8 cellular contexts compared by ENCODE assay signal in the genomic region with DNA sequence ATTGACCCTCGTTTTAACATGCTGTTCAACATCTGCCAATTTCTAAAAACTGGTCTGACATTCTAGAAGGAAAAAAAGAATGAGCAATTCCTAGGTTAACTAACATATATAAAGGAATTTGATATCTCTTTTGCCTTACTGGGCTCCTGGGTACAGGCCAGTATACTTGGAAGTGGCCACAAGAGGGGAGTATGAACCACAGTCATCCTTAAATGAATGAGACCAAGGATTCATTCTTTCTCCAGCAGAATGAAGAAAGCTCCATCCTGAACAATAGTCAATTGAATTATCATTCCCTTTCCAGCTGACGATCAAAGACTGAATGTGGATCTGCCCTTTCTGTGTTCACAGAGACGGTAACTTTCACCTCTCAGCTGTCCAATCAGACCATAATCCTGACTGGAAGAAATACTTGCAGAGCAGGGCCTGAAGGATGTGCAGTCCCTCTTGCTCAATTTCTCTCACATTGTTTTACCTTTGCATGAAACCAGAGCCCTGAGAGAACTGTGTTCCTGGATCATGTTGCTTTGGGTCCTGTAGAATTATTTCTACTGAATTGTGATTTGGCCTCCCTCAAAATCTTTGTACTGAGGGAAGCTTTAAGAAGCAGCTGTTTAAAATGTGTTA. TPM values are rescaled to one million over a fixed set of nuclear protein-coding genes. Genes with fewer than 3 reads are reported as not detected.
DNase-seq lines count a peak whose midpoint lies in the region; ATAC-seq, FAIRE-seq and TF ChIP-seq lines count a peak whose summit lies in the region.

No MANE protein-coding gene starts in this region.

- no peak overlapping the region for H3K4me2 ChIP-seq in A549

- H3K27ac ChIP-seq in A549 (no peak overlapping the region), WERI-Rb-1 (no peak overlapping the region), right cardiac atrium (ENCODE audit: low read length) (no peak overlapping the region), tibial nerve (peak overlapping the region in 1 of 4 donors; percentile 53)

- CTCF ChIA-PET in A549 (lab: Yijun Ruan, JAX), result interaction anchor here (0.6 to 3.3 kb wide), 25 partner anchors 9 to 419 kb away, joined by 3 to 33 read pairs (median 3); a partner anchor contains a TSS

- H3K4me1 ChIP-seq in A549 (no peaks in the 10 kb centered on the region), HAP-1 (peaks cover 7% of the 10 kb centered on the region), right cardiac atrium (ENCODE audit: control insufficient read depth, insufficient read depth, low read length) (peaks cover 3% of the 10 kb centered on the region), tibial nerve (peaks cover 0 to 3% (median 1%) of the 10 kb centered on the region in 4 donors)

- ATAC-seq in A549 (peak; percentile 91 to 92; a peak in 5 of 6 replicates), right cardiac atrium (peak; percentile 67 to 75), HG02571 (IDR thresholded peaks at IDR 0.05; ENCODE audit: unreplicated experiment) (no peak)
- ATAC-seq in activated CD4-positive, CD25-positive, alpha-beta regulatory T cell treated with anti-CD3 and anti-CD28 coated beads, Interleukin-2, amount 50 U/mL, for 24 hours, result no peak

- 6% methylated on average over 3 of the region's 3 CpGs for WGBS in A549 (ENCODE audit: missing lambda C conversion rate)
- 30% methylated on average over 3 of the region's 3 CpGs for WGBS in right cardiac atrium
- 20 to 23% methylated on average over 3 of the region's 3 CpGs for WGBS in tibial nerve, 2 donors

- no peaks in the 10 kb centered on the region for H3K27me3 ChIP-seq in HAP-1 (ENCODE audit: low read depth)
- no peaks in the 10 kb centered on the region for H3K27me3 ChIP-seq in WERI-Rb-1 (ENCODE audit: insufficient read depth, low read depth, severe bottlenecking)
- H3K27me3 ChIP-seq in right cardiac atrium (ENCODE audit: control insufficient read depth, insufficient read depth), result no peaks in the 10 kb centered on the region
- H3K27me3 ChIP-seq in tibial nerve, result no peaks in the 10 kb centered on the region

- POLR2A ChIA-PET in A549 (lab: Yijun Ruan, JAX), result no interaction called here

- in situ Hi-C loops in HAP-1 (cut with MboI; ENCODE audit: low sequenced_read_pairs), result no loop called here

- no peak for TF ChIP-seq POLR2A in A549 (IDR thresholded peaks at IDR 0.05; ENCODE audit: low read length)
- TF ChIP-seq POLR2A in tibial nerve (IDR thresholded peaks at IDR 0.05), result no peak

- no peaks in the 10 kb centered on the region for H3K9me3 ChIP-seq in A549
- no peaks in the 10 kb centered on the region for H3K9me3 ChIP-seq in HAP-1
- no peaks in the 10 kb centered on the region for H3K9me3 ChIP-seq in WERI-Rb-1 (ENCODE audit: severe bottlenecking)
- H3K9me3 ChIP-seq in right cardiac atrium (ENCODE audit: control insufficient read depth, low read length), result no peaks in the 10 kb centered on the region
- no peaks in the 10 kb centered on the region for H3K9me3 ChIP-seq in tibial nerve

- TF ChIP-seq CTCF in A549 (IDR thresholded peaks at IDR 0.05) (peak; percentile 60), WERI-Rb-1 (IDR thresholded peaks at IDR 0.05; ENCODE audit: low read depth, low read length) (peak; percentile 31; the same call in 1 of the 2 replicates), tibial nerve (IDR thresholded peaks at IDR 0.05) (peak; percentile 31 to 76 (median 66))

- peak; percentile 18 for FAIRE-seq in A549 (lab: Jason Lieb, UNC)

- DNase-seq in A549 (ENCODE audit: low read depth in 1 of 2, low spot score in 1 of 2) (peak; percentile 25 to 48), HAP-1 (ENCODE audit: low spot score in 2 of 2) (peak; percentile 25 to 51), WERI-Rb-1 (peak; percentile 19), right cardiac atrium (peak in 1 of 3 donors; percentile 50), tibial nerve (ENCODE audit: low spot score in 2 of 2) (peak in 1 of 2 donors; percentile 68)
- no peak for DNase-seq in stimulated activated naive CD4-positive, alpha-beta T cell (lab: John Stamatoyannopoulos, UW)

- H3K4me3 ChIP-seq in A549 (no peak overlapping the region), HAP-1 (no peak overlapping the region), WERI-Rb-1 (ENCODE audit: low read depth, low read length) (no peak overlapping the region), right cardiac atrium (ENCODE audit: low read length) (no peak overlapping the region), tibial nerve (no peak overlapping the region)

- H3K36me3 ChIP-seq in HAP-1 (replicated peaks) (no peaks in the 10 kb centered on the region), WERI-Rb-1 (no peaks in the 10 kb centered on the region), tibial nerve (no peaks in the 10 kb centered on the region)

- TF ChIP-seq RAD21 in A549 (conservative IDR thresholded peaks at IDR 0.05 in 1 of 2, IDR thresholded peaks at IDR 0.05 in 1 of 2), result peak; percentile 65 to 66

- intact Hi-C loops in right cardiac atrium (cut with DNase I), result loop anchor here in 2 of 4 donors (5.0 to 10.0 kb wide), 2 partner anchors 301 to 303 kb away; no protein-coding TSS in a partner anchor

- no peak for TF ChIP-seq EP300 in A549 (IDR thresholded peaks at IDR 0.05)
- no peak for TF ChIP-seq EP300 in tibial nerve (IDR thresholded peaks at IDR 0.05)

TF ChIP-seq in A549, 52 proteins besides CTCF, POLR2A, EP300 and RAD21:
- TF ChIP-seq ZSCAN20 (CRISPR knock-in tag; IDR thresholded peaks at IDR 0.05), result no peak
- TF ChIP-seq SMC3 (IDR thresholded peaks at IDR 0.05), result peak; percentile 61; the same call in 2 of the 3 replicates
- no peak for TF ChIP-seq CBX2 (IDR thresholded peaks at IDR 0.05; ENCODE audit: borderline replicate concordance, low read depth)

RNA-seq across cellular contexts. Expression of a gene that starts 14.8 kb away (rescaled TPM):
- polyA plus RNA-seq in A549 (2011; rRNA removed), result not detected in 2 replicates
- not detected in 2 replicates for polyA plus RNA-seq in A549 (2012; cell fraction: cytosol; rRNA removed)
- not detected in 2 replicates for polyA plus RNA-seq in A549 (2012; cell fraction: nucleus; rRNA removed)
- not detected in 3 replicates for polyA plus RNA-seq in A549 (2017; fragmentation: RNase III; extraction: RNeasy Plus Mini Kit Qiagen cat#74134 plus additional on column Dnase treatment)
- polyA minus RNA-seq in A549 (2011; rRNA and poly(A)+ RNA removed), result not detected in 2 replicates
- total RNA-seq in right cardiac atrium, result 100 to 1,000 TPM; 343 to 386 (median 355) TPM
- polyA plus RNA-seq in right cardiac atrium, result 492 TPM
- 100 to 1,000 TPM; 312 to 741 (median 433) TPM for total RNA-seq in tibial nerve

Comparison
In these comparisons a context has a peak if more than half of its experiments do, and no peak if none do; other contexts are left out.
1. ATAC-seq: peak in A549 (2 of 2) and right cardiac atrium (2 of 2); none in HG02571 (single experiment) and activated CD4-positive, CD25-positive, alpha-beta regulatory T cell treated with anti-CD3 and anti-CD28 coated beads, Interleukin-2, amount 50 U/mL, for 24 hours (0 of 2).
2. DNase-seq: peak in A549 (2 of 2), HAP-1 (2 of 2) and WERI-Rb-1 (single experiment); none in stimulated activated naive CD4-positive, alpha-beta T cell (0 of 6).
3. Peak in every context shown above with its lines, with median percentiles within 50 percentile points of each other: CTCF ChIP-seq.